8 cellular contexts compared by ENCODE assay signal in genomic region chr1:244833260-244833659, GRCh38. TPM values are rescaled to one million over a fixed set of nuclear protein-coding genes. Genes with fewer than 3 reads are reported as not detected.
DNase-seq lines count a peak whose midpoint lies in the region; ATAC-seq, FAIRE-seq and TF ChIP-seq lines count a peak whose summit lies in the region.
"Not testable (repeated sequence)": the region's sequence is repeated elsewhere in the genome, so short reads cannot be mapped to it uniquely, and the experiment has no call there.

No MANE protein-coding gene starts in this region.

- not testable (repeated sequence) for TF ChIP-seq EP300 in A549 (IDR thresholded peaks at IDR 0.05)

- H3K4me1 Mint-ChIP-seq in activated naive CD4-positive, alpha-beta T cell treated with anti-CD3 and anti-CD28 coated beads, Interleukin-2, amount 10 ng/mL, durations not matched to agents 7 days and 5 days: peaks cover 33% of the 10 kb centered on the region
- H3K4me1 Mint-ChIP-seq in natural killer cell: peaks cover 31 to 33% of the 10 kb centered on the region in 2 donors
- H3K4me1 Mint-ChIP-seq in stimulated activated memory B cell treated with anti-CD40 and anti-IgM and Interleukin-4, amounts not matched to agents 10 μg/mL and 1 μg/mL and 100 μg/mL, for 72 hours: peaks cover 38% of the 10 kb centered on the region

- H3K4me3 ChIP-seq in A549 (peak overlapping the region; percentile 69), HAP-1 (peak overlapping the region; percentile 56), RWPE2 (ENCODE audit: severe bottlenecking) (peak overlapping the region; percentile 70), duodenal mucosa (ENCODE audit: low read depth in 1 of 2, low read length in 2 of 2) (peak overlapping the region; percentile 84 to 90), hepatocyte (peak overlapping the region; percentile 52)

- H3K27ac ChIP-seq in A549: peak overlapping the region; percentile 90 to 97
- H3K27ac ChIP-seq in RWPE2 (ENCODE audit: poor library complexity, severe bottlenecking): peak overlapping the region; percentile 94
- peak overlapping the region; percentile 100 for H3K27ac ChIP-seq in duodenal mucosa (ENCODE audit: low read depth, low read length)
- peak overlapping the region; percentile 99 for H3K27ac ChIP-seq in hepatocyte

- not testable (repeated sequence) for H3K36me3 ChIP-seq in HAP-1 (replicated peaks); RWPE2 (ENCODE audit: low read depth); duodenal mucosa (ENCODE audit: control insufficient read depth in 1 of 2, insufficient read depth in 2 of 2, low read length in 2 of 2); hepatocyte (replicated peaks; ENCODE audit: insufficient read depth, low read depth)

- in situ Hi-C loops in HAP-1 (cut with MboI; ENCODE audit: low sequenced_read_pairs): not testable (repeated sequence)

- H3K9me3 ChIP-seq in A549; HAP-1; RWPE2 (ENCODE audit: severe bottlenecking); duodenal mucosa (ENCODE audit: control insufficient read depth in 1 of 2, low read length in 2 of 2); hepatocyte (ENCODE audit: low read depth): not testable (repeated sequence)

- POLR2A ChIA-PET in A549 (lab: Yijun Ruan, JAX): interaction anchor here (1.9 to 3.9 kb wide), 2 partner anchors 30 to 181 kb away, joined by 7 to 57 read pairs; partner anchors contain the start of gene HNRNPU

- FAIRE-seq in A549 (lab: Jason Lieb, UNC): not testable (repeated sequence)

- CTCF ChIA-PET in A549 (lab: Yijun Ruan, JAX): interaction anchor here (0.6 to 3.1 kb wide), 4 partner anchors 15 to 212 kb away, joined by 3 to 14 read pairs (median 4); no protein-coding TSS in a partner anchor
- CTCF ChIA-PET in activated naive CD4-positive, alpha-beta T cell treated with anti-CD3 and anti-CD28 coated beads, Interleukin-2, amount 10 ng/mL, durations not matched to agents 7 days and 5 days (lab: Charles Lee): interaction anchor here (0.6 to 3.3 kb wide), 3 partner anchors 31 to 209 kb away, joined by 3 to 14 read pairs (median 6); partner anchors contain the start of gene HNRNPU

- not testable (repeated sequence) for H3K9me3 Mint-ChIP-seq in activated naive CD4-positive, alpha-beta T cell treated with anti-CD3 and anti-CD28 coated beads, Interleukin-2, amount 10 ng/mL, durations not matched to agents 7 days and 5 days; natural killer cell; stimulated activated memory B cell treated with anti-CD40 and anti-IgM and Interleukin-4, amounts not matched to agents 10 μg/mL and 1 μg/mL and 100 μg/mL, for 72 hours

- peak overlapping the region; percentile 100 for H3K27ac Mint-ChIP-seq in activated naive CD4-positive, alpha-beta T cell treated with anti-CD3 and anti-CD28 coated beads, Interleukin-2, amount 10 ng/mL, durations not matched to agents 7 days and 5 days
- peak overlapping the region; percentile 96 to 99 for H3K27ac Mint-ChIP-seq in natural killer cell
- H3K27ac Mint-ChIP-seq in stimulated activated memory B cell treated with anti-CD40 and anti-IgM and Interleukin-4, amounts not matched to agents 10 μg/mL and 1 μg/mL and 100 μg/mL, for 72 hours: peak overlapping the region; percentile 96

- not testable (repeated sequence) for ATAC-seq in A549; RWPE2 (ENCODE audit: low read depth); natural killer cell; stimulated activated memory B cell treated with anti-CD40 and anti-IgM and Interleukin-4, amounts not matched to agents 10 μg/mL and 1 μg/mL and 100 μg/mL, for 72 hours

- H3K36me3 Mint-ChIP-seq in activated naive CD4-positive, alpha-beta T cell treated with anti-CD3 and anti-CD28 coated beads, Interleukin-2, amount 10 ng/mL, durations not matched to agents 7 days and 5 days: peaks cover 15% of the 10 kb centered on the region
- H3K36me3 Mint-ChIP-seq in natural killer cell: not testable (repeated sequence)
- H3K36me3 Mint-ChIP-seq in stimulated activated memory B cell treated with anti-CD40 and anti-IgM and Interleukin-4, amounts not matched to agents 10 μg/mL and 1 μg/mL and 100 μg/mL, for 72 hours: peaks cover 15% of the 10 kb centered on the region

- H3K4me3 Mint-ChIP-seq in activated naive CD4-positive, alpha-beta T cell treated with anti-CD3 and anti-CD28 coated beads, Interleukin-2, amount 10 ng/mL, durations not matched to agents 7 days and 5 days: peak overlapping the region; percentile 87
- peak overlapping the region; percentile 98 for H3K4me3 Mint-ChIP-seq in natural killer cell
- H3K4me3 Mint-ChIP-seq in stimulated activated memory B cell treated with anti-CD40 and anti-IgM and Interleukin-4, amounts not matched to agents 10 μg/mL and 1 μg/mL and 100 μg/mL, for 72 hours: peak overlapping the region; percentile 5

- peak overlapping the region; percentile 35 for H2AFZ ChIP-seq in hepatocyte

- H3K27me3 ChIP-seq in HAP-1 (ENCODE audit: low read depth); RWPE2 (ENCODE audit: insufficient read depth, poor library complexity, severe bottlenecking); duodenal mucosa (ENCODE audit: control insufficient read depth in 1 of 2, insufficient read depth in 2 of 2, low read length in 2 of 2); hepatocyte: not testable (repeated sequence)

- H3K27me3 Mint-ChIP-seq in activated naive CD4-positive, alpha-beta T cell treated with anti-CD3 and anti-CD28 coated beads, Interleukin-2, amount 10 ng/mL, durations not matched to agents 7 days and 5 days; natural killer cell (ENCODE audit: low read depth in 2 of 2); stimulated activated memory B cell treated with anti-CD40 and anti-IgM and Interleukin-4, amounts not matched to agents 10 μg/mL and 1 μg/mL and 100 μg/mL, for 72 hours: not testable (repeated sequence)

- H3K79me2 ChIP-seq in hepatocyte: peaks cover 26% of the 10 kb centered on the region

- TF ChIP-seq POLR2A in A549 (IDR thresholded peaks at IDR 0.05; ENCODE audit: low read length): not testable (repeated sequence)

- H3K4me2 ChIP-seq in A549 (peak overlapping the region; percentile 82), hepatocyte (peak overlapping the region; percentile 82)

- intact Hi-C loops in natural killer cell (cut with micrococcal nuclease): not testable (repeated sequence)

- not testable (repeated sequence) for TF ChIP-seq CTCF in A549 (IDR thresholded peaks at IDR 0.05); RWPE2 (IDR thresholded peaks at IDR 0.05; ENCODE audit: poor library complexity, severe bottlenecking); hepatocyte (IDR thresholded peaks at IDR 0.05; ENCODE audit: poor library complexity); natural killer cell (IDR thresholded peaks at IDR 0.05)

- not testable (repeated sequence) for DNase-seq in A549 (ENCODE audit: low read depth in 1 of 2, low spot score in 1 of 2); HAP-1 (ENCODE audit: low spot score in 2 of 2); RWPE2 (ENCODE audit: low spot score); activated naive CD4-positive, alpha-beta T cell treated with anti-CD3 and anti-CD28 coated beads, Interleukin-2, amount 10 ng/mL, durations not matched to agents 7 days and 5 days; hepatocyte (ENCODE audit: low spot score); natural killer cell

- TF ChIP-seq RAD21 in A549 (conservative IDR thresholded peaks at IDR 0.05 in 1 of 2, IDR thresholded peaks at IDR 0.05 in 1 of 2): not testable (repeated sequence)

- WGBS in A549 (ENCODE audit: missing lambda C conversion rate): 40% methylated on average over 8 of the region's 8 CpGs
- 79% methylated on average over 8 of the region's 8 CpGs for WGBS in hepatocyte (ENCODE audit: low lambda C conversion rate, missing lambda C conversion rate)

- H3K4me1 ChIP-seq in A549 (peaks cover 25% of the 10 kb centered on the region; the same call in 2 of the 3 replicates), HAP-1 (peaks cover 17% of the 10 kb centered on the region), duodenal mucosa (ENCODE audit: control insufficient read depth in 1 of 2, insufficient read depth in 2 of 2, low read length in 2 of 2) (peaks cover 11 to 18% of the 10 kb centered on the region in 2 donors), hepatocyte (ENCODE audit: insufficient read depth) (peaks cover 11% of the 10 kb centered on the region)
- not testable (repeated sequence) for H3K4me1 ChIP-seq in RWPE2 (ENCODE audit: insufficient read depth, poor library complexity, severe bottlenecking)

- H3K9ac ChIP-seq in duodenal mucosa (ENCODE audit: low read depth in 1 of 2, low read length in 2 of 2): peak overlapping the region in 1 of 2 donors; percentile 96

- not testable (repeated sequence) for H3K9me2 ChIP-seq in hepatocyte (replicated peaks; ENCODE audit: insufficient read depth)

- H4K20me1 ChIP-seq in hepatocyte (ENCODE audit: insufficient read depth, poor library complexity, severe bottlenecking): not testable (repeated sequence)

TF ChIP-seq in A549, 52 proteins besides CTCF, POLR2A, EP300 and RAD21:
- peak; percentile 15 to 42; a peak in 3 of 4 replicates for TF ChIP-seq CEBPB (IDR thresholded peaks at IDR 0.05)

RNA-seq across cellular contexts. Expression of gene COX20, which starts 2.2 kb away (rescaled TPM):
- polyA plus RNA-seq in A549 (2011; rRNA removed): 28.1 and 65.4 TPM in 2 replicates
- polyA plus RNA-seq in A549 (2012; cell fraction: cytosol; rRNA removed): 12.6 and 14.4 TPM in 2 replicates
- 3.5 and 6.2 TPM in 2 replicates for polyA plus RNA-seq in A549 (2012; cell fraction: nucleus; rRNA removed)
- polyA plus RNA-seq in A549 (2017; fragmentation: RNase III; extraction: RNeasy Plus Mini Kit Qiagen cat#74134 plus additional on column Dnase treatment): 64.4 to 78.2 TPM (median 74.6 TPM) in 3 replicates
- 6.1 and 6.7 TPM in 2 replicates for polyA minus RNA-seq in A549 (2011; rRNA and poly(A)+ RNA removed)
- 24.3 and 32.0 TPM in 2 replicates for total RNA-seq in hepatocyte
- 56.5 and 61.9 TPM in 2 replicates for polyA plus RNA-seq in hepatocyte
- total RNA-seq in natural killer cell: 10 to 100 TPM; 24.3 to 25.4 (median 24.9) TPM

RNA-seq across cellular contexts. Expression of gene HNRNPU, which starts 31.1 kb away (rescaled TPM):
- 345 and 529 TPM in 2 replicates for polyA plus RNA-seq in A549 (2011; rRNA removed)
- polyA plus RNA-seq in A549 (2012; cell fraction: cytosol; rRNA removed): 132 and 167 TPM in 2 replicates
- 136 and 185 TPM in 2 replicates for polyA plus RNA-seq in A549 (2012; cell fraction: nucleus; rRNA removed)
- 449 to 465 TPM (median 455 TPM) in 3 replicates for polyA plus RNA-seq in A549 (2017; fragmentation: RNase III; extraction: RNeasy Plus Mini Kit Qiagen cat#74134 plus additional on column Dnase treatment)
- 330 and 400 TPM in 2 replicates for polyA minus RNA-seq in A549 (2011; rRNA and poly(A)+ RNA removed)
- total RNA-seq in hepatocyte: 316 and 321 TPM in 2 replicates
- 293 and 298 TPM in 2 replicates for polyA plus RNA-seq in hepatocyte
- 100 to 1,000 TPM; 467 to 603 (median 504) TPM for total RNA-seq in natural killer cell

Comparison
In these comparisons a context has a peak if more than half of its experiments do, and no peak if none do; other contexts are left out.
1. H3K4me3 Mint-ChIP-seq: peak in every context shown above with its lines; median percentile 98 in natural killer cell; 87 in activated naive CD4-positive, alpha-beta T cell treated with anti-CD3 and anti-CD28 coated beads, Interleukin-2, amount 10 ng/mL, durations not matched to agents 7 days and 5 days; 5 in stimulated activated memory B cell treated with anti-CD40 and anti-IgM and Interleukin-4, amounts not matched to agents 10 μg/mL and 1 μg/mL and 100 μg/mL, for 72 hours.